10 cellular contexts compared by ENCODE assay signal in the genomic region with DNA sequence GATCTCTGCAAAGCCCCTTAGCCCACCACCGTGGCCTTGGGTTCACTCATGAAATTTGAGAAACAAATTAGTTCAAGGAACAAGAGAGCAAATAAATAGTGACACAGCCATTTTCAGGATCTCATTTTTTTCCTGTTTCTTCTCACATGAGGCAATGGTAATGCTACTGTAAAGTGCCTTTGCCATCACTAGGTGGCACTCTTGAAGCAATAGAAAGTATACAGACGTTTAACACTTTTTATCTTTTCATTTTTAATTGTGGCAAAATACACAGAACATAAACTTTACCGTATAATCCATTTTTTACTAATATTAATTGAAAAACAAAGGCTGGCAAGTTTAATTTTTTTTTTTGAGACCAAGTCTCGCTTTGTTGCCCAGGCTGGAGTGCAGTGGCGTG.
DNase-seq lines count a peak whose midpoint lies in the region; ATAC-seq, FAIRE-seq and TF ChIP-seq lines count a peak whose summit lies in the region.
"Had no signal": no experiment of that assay in that cellular context is flagged by ENCODE, and none has a peak within 500 bp of the region (broad histone marks: within the 10 kb centered on the region; RNA-seq: fewer than 3 reads in every experiment).

No MANE protein-coding gene starts in this region.

- H3K27me3 ChIP-seq in hepatocyte: no peaks in the 10 kb centered on the region

- H3K4me2 ChIP-seq in hepatocyte: no peak overlapping the region

- H3K79me2 ChIP-seq in hepatocyte: no peaks in the 10 kb centered on the region

- no peaks in the 10 kb centered on the region for H3K4me1 ChIP-seq in hepatocyte (ENCODE audit: insufficient read depth)

- peak; percentile 45 for ATAC-seq in sciatic nerve
- ATAC-seq: stimulated activated memory B cell treated with anti-CD40 and anti-IgM and Interleukin-4, amounts not matched to agents 10 μg/mL and 1 μg/mL and 100 μg/mL, for 72 hours had no signal

- H4K20me1 ChIP-seq in hepatocyte (ENCODE audit: insufficient read depth, poor library complexity, severe bottlenecking): no peaks in the 10 kb centered on the region

- H2AFZ ChIP-seq in hepatocyte: no peak overlapping the region

- H3K9me2 ChIP-seq in hepatocyte (replicated peaks; ENCODE audit: insufficient read depth): no peaks in the 10 kb centered on the region

- peak; percentile 76 for FAIRE-seq in frontal cortex (lab: Jason Lieb, UNC)

- TF ChIP-seq CTCF in HFF-Myc (IDR thresholded peaks at IDR 0.05; ENCODE audit: low read depth, low read length, missing control alignments) (peak; percentile 10), hepatocyte (IDR thresholded peaks at IDR 0.05; ENCODE audit: poor library complexity) (no peak)

- intact Hi-C loops in sciatic nerve (cut with DNase I): loop anchor here (5.0 kb wide), 1 partner anchor 694 kb away; no protein-coding TSS in a partner anchor

- no peak overlapping the region for H3K4me3 ChIP-seq in HFF-Myc (replicated peaks; ENCODE audit: low read depth, low read length)
- H3K4me3 ChIP-seq in hepatocyte: no peak overlapping the region

- WGBS in hepatocyte (ENCODE audit: low lambda C conversion rate, missing lambda C conversion rate): 49% methylated on average over 5 of the region's 5 CpGs

- H3K36me3 ChIP-seq in hepatocyte (replicated peaks; ENCODE audit: insufficient read depth, low read depth): no peaks in the 10 kb centered on the region

- H3K9me3 ChIP-seq in hepatocyte (ENCODE audit: low read depth): no peaks in the 10 kb centered on the region

- DNase-seq in HFF-Myc (ENCODE audit: extremely low read depth, low read depth): no peak
- DNase-seq in RPMI7951 (ENCODE audit: low read depth): peak; percentile 24
- peak in 1 of 2 donors; percentile 40 for DNase-seq in frontal cortex (ENCODE audit: low spot score in 2 of 2)
- no peak for DNase-seq in sciatic nerve (ENCODE audit: low spot score)
- no peak for DNase-seq in hepatocyte (ENCODE audit: low spot score)
- DNase-seq in iPS-NIHi11 (ENCODE audit: low spot score): no peak
- no peak for DNase-seq in OCI-M2 (lab: John Stamatoyannopoulos, UW; ENCODE audit: unreplicated experiment)
- no peak for DNase-seq in AG08396 (ENCODE audit: low spot score)
- DNase-seq: nephron progenitor cell had no signal

- H3K27ac ChIP-seq in hepatocyte: no peak overlapping the region
